ENCODE assay signal across 1 cellular context in genomic region chr7:48872548-48872947, GRCh38.
A peak's percentile ranks its signal among the peaks of the same experiment; 100 is the strongest.
TF ChIP-seq lines count a peak whose summit lies in the region.

No MANE protein-coding gene starts in this region.

TF ChIP-seq in GM23338, 12 proteins besides CTCF, POLR2A, EP300 and RAD21 (continued from another document):
- TF ChIP-seq REST (IDR thresholded peaks at IDR 0.05; ENCODE audit: unreplicated experiment): peak; percentile 44
